In genomic region chr2:5042666-5043440, GRCh38 we compare ENCODE assay signal across 24 cellular contexts.
"Had no signal": no experiment of that assay in that cellular context is flagged by ENCODE, and none has a peak within 500 bp of the region (broad histone marks: within the 10 kb centered on the region; RNA-seq: fewer than 3 reads in every experiment).

No MANE protein-coding gene starts in this region.

- H3K4me2 ChIP-seq: SK-N-SH had no signal

- DNase-seq: IMR-90, Karpas-422, KG1, MV-4-11, NCI-H1048, NCI-H1105, NCI-H1417, NCI-H1436 treated with DMSO at 0.1 percent for 48 hours, NCI-H187, NCI-H2029, NCI-H2081 treated with DMSO at 0.1 percent for 48 hours, NCI-H2171, NCI-H226, NCI-H446, NCI-H510A, NCI-H524 treated with DMSO at 0.1 percent for 48 hours, NCI-H69, NCI-H774, SHP77, SK-N-SH, SW 1271 had no signal

- H3K9ac ChIP-seq: SK-N-SH had no signal

- H3K27ac ChIP-seq: RWPE1 had no signal

- ATAC-seq: HepG2, Panc1 had no signal
